ENCODE assay signal across 26 cellular contexts in the genomic region with DNA sequence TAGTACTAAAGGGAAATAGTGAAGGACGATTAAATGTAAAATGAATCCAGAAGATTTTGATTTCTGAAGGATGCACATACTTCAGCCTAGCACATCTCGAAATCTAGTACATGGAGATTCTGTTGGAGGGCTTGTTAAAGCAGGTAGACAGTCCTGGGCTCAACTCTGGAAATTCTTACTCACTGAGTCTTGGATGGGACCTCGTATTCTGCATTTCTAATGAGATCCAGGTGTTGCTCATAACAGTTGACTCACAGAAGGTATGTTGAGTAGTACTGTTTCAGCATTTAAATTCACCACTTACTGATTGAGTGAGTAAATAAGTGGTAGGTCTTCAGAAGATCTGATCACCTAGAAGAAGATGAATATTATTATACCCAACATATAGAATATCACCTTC.
"Had no signal": no experiment of that assay in that cellular context is flagged by ENCODE, and none has a peak within 500 bp of the region (broad histone marks: within the 10 kb centered on the region; RNA-seq: fewer than 3 reads in every experiment).

No MANE protein-coding gene starts in this region.

- DNase-seq: activated CD4-positive, alpha-beta memory T cell treated with anti-CD3 and anti-CD28 coated beads for 36 hours; activated CD4-positive, alpha-beta T cell treated with anti-CD3 and anti-CD28 coated beads for 36 hours; activated CD4-positive, alpha-beta T cell treated with anti-CD3 and anti-CD28 coated beads, Interleukin-2, amount 10 ng/mL, durations not matched to agents 24 days and 14 days; activated CD4-positive, CD25-positive, alpha-beta regulatory T cell; activated CD4-positive, CD25-positive, alpha-beta regulatory T cell treated with anti-CD3 and anti-CD28 coated beads, Interleukin-2, amount 50 U/mL, for 72 hours; activated CD8-positive, alpha-beta memory T cell treated with anti-CD3 and anti-CD28 coated beads, Interleukin-2, amount 10 ng/mL, durations not matched to agents 7 days and 5 days; activated CD8-positive, alpha-beta memory T cell treated with anti-CD3 and anti-CD28 coated beads, Interleukin-2, amount 50 U/mL, for 4 hours; activated CD8-positive, alpha-beta T cell treated with anti-CD3 and anti-CD28 coated beads, Interleukin-2, amount 10 ng/mL, durations not matched to agents 7 days and 5 days; activated effector memory CD4-positive, alpha-beta T cell treated with anti-CD3 and anti-CD28 coated beads, Interleukin-2, amount 50 U/mL, for 16 hours; activated naive CD4-positive, alpha-beta T cell treated with anti-CD3 and anti-CD28 coated beads for 36 hours; activated naive CD8-positive, alpha-beta T cell treated with anti-CD3 and anti-CD28 coated beads for 36 hours; activated naive CD8-positive, alpha-beta T cell treated with anti-CD3 and anti-CD28 coated beads, Interleukin-2, amount 50 U/mL, for 24 hours; activated T-cell treated with anti-CD3 and anti-CD28 coated beads, Interleukin-2, amount 50 U/mL, for 1 hour; activated T-cell treated with anti-CD3 and anti-CD28 coated beads, Interleukin-2, amount 50 U/mL, for 48 hours; adrenal gland; amygdala; aorta; body of pancreas; dorsolateral prefrontal cortex; effector memory CD4-positive, alpha-beta T cell; endodermal cell; esophagus squamous epithelium; gastrocnemius medialis; glutamatergic neuron; T-helper 2 cell had no signal

- H3K36me3 ChIP-seq: adrenal gland, esophagus squamous epithelium, gastrocnemius medialis had no signal

- H3K27ac ChIP-seq: adrenal gland, body of pancreas, coronary artery, esophagus squamous epithelium, gastrocnemius medialis had no signal

- H3K27me3 ChIP-seq: adrenal gland, body of pancreas, dorsolateral prefrontal cortex, esophagus squamous epithelium, gastrocnemius medialis had no signal

- H3K4me3 ChIP-seq: adrenal gland, body of pancreas, coronary artery, dorsolateral prefrontal cortex, esophagus squamous epithelium, gastrocnemius medialis had no signal

- ATAC-seq: activated CD4-positive, alpha-beta T cell treated with anti-CD3 and anti-CD28 coated beads for 36 hours; activated CD8-positive, alpha-beta memory T cell treated with anti-CD3 and anti-CD28 coated beads, Interleukin-2, amount 10 ng/mL, durations not matched to agents 7 days and 5 days; activated CD8-positive, alpha-beta T cell treated with anti-CD3 and anti-CD28 coated beads, Interleukin-2, amount 10 ng/mL, durations not matched to agents 7 days and 5 days; activated naive CD8-positive, alpha-beta T cell treated with anti-CD3 and anti-CD28 coated beads, Interleukin-2, amount 50 U/mL, for 24 hours; body of pancreas; gastrocnemius medialis had no signal

- H3K9me3 ChIP-seq: adrenal gland, body of pancreas, gastrocnemius medialis had no signal

- H3K4me1 ChIP-seq: adrenal gland, body of pancreas, esophagus squamous epithelium, gastrocnemius medialis had no signal
